ENCODE assay signal across 10 cellular contexts in genomic region chr6:164108869-164109769, GRCh38.
DNase-seq lines count a peak whose midpoint lies in the region; ATAC-seq and TF ChIP-seq lines count a peak whose summit lies in the region.
"Had no signal": no experiment of that assay in that cellular context is flagged by ENCODE, and none has a peak within 500 bp of the region (broad histone marks: within the 10 kb centered on the region; RNA-seq: fewer than 3 reads in every experiment).

No MANE protein-coding gene starts in this region.

- in situ Hi-C loops in gastrocnemius medialis (cut with MboI; ENCODE audit: low sequenced_read_pairs in 4 of 4) = loop anchor here (5.0 to 25.0 kb wide), 8 partner anchors 144 to 927 kb away; no protein-coding TSS in a partner anchor

- peak; percentile 43 to 47 for TF ChIP-seq POLR2A in gastrocnemius medialis (IDR thresholded peaks at IDR 0.05)

- no peaks in the 10 kb centered on the region for H3K36me3 ChIP-seq in RWPE2 (ENCODE audit: low read depth)
- H3K36me3 ChIP-seq in gastrocnemius medialis = no peaks in the 10 kb centered on the region

- H3K27me3 ChIP-seq in RWPE2 (ENCODE audit: insufficient read depth, poor library complexity, severe bottlenecking) (no peaks in the 10 kb centered on the region), gastrocnemius medialis (no peaks in the 10 kb centered on the region)

- CTCF ChIA-PET in WTC11 (lab: Charles Lee) = interaction anchor here (0.7 to 2.3 kb wide), 7 partner anchors 11 to 818 kb away, joined by 3 to 8 read pairs (median 4); no protein-coding TSS in a partner anchor

- H3K27me3 Mint-ChIP-seq in WTC11 (ENCODE audit: low read depth) = no peaks in the 10 kb centered on the region

- peak; percentile 93 for ATAC-seq in RWPE2 (ENCODE audit: low read depth)
- ATAC-seq in Right ventricle myocardium inferior = peak; percentile 83
- ATAC-seq in gastrocnemius medialis = peak; percentile 75 to 79
- no peak for ATAC-seq in WTC11

- H3K9me3 ChIP-seq in RWPE2 (ENCODE audit: severe bottlenecking) (peaks cover 2% of the 10 kb centered on the region), gastrocnemius medialis (no peaks in the 10 kb centered on the region)

- H3K4me1 Mint-ChIP-seq in WTC11 = peaks cover 11% of the 10 kb centered on the region

- H3K4me3 ChIP-seq in RWPE2 (ENCODE audit: severe bottlenecking) = no peak overlapping the region
- peak overlapping the region; percentile 41 to 52 (median 45) for H3K4me3 ChIP-seq in gastrocnemius medialis

- DNase-seq in H4 (ENCODE audit: low spot score) = peak; percentile 76
- DNase-seq in RWPE2 (ENCODE audit: low spot score) = no peak
- peak; percentile 90 for DNase-seq in Right ventricle myocardium inferior (ENCODE audit: missing footprints)
- peak; percentile 97 to 99 for DNase-seq in gastrocnemius medialis
- no peak for DNase-seq in NCI-H2171 (lab: John Stamatoyannopoulos, UW)
- no peak for DNase-seq in NCI-H1092 (lab: John Stamatoyannopoulos, UW)
- no peak for DNase-seq in activated gamma-delta T cell (lab: John Stamatoyannopoulos, UW)
- no peak for DNase-seq in WTC11 (ENCODE audit: low spot score)
- DNase-seq: stimulated activated CD4-positive, alpha-beta T cell treated with anti-CD3 and anti-CD28 coated beads, Interleukin-15, amount 100 ng/mL, for 24 hours had no signal

- intact Hi-C loops in Right ventricle myocardium inferior (cut with DNase I) (loop anchor here (1.0 to 10.0 kb wide), 10 partner anchors 58 to 1254 kb away; no protein-coding TSS in a partner anchor), gastrocnemius medialis (cut with DNase I; ENCODE audit: low total_unique reads) (loop anchor here (1.0 to 5.0 kb wide), 9 partner anchors 10 to 928 kb away; partner anchors contain the start of gene QKI)

- no peaks in the 10 kb centered on the region; the same call in 1 of the 2 replicates for H3K36me3 Mint-ChIP-seq in WTC11

- H3K27ac ChIP-seq in RWPE2 (ENCODE audit: poor library complexity, severe bottlenecking) = no peak overlapping the region
- peak overlapping the region; percentile 95 to 98 (median 98) for H3K27ac ChIP-seq in gastrocnemius medialis
- H3K27ac ChIP-seq: VCaP had no signal

- no peak overlapping the region for H3K4me3 Mint-ChIP-seq in WTC11

- POLR2A ChIA-PET in WTC11 (lab: Charles Lee) = no interaction called here

- H3K27ac Mint-ChIP-seq in WTC11 = no peak overlapping the region

- peaks cover 19% of the 10 kb centered on the region for H3K9me3 Mint-ChIP-seq in WTC11

- H3K4me1 ChIP-seq in RWPE2 (ENCODE audit: insufficient read depth, poor library complexity, severe bottlenecking) = peaks cover 12% of the 10 kb centered on the region
- peaks cover 36 to 41% of the 10 kb centered on the region in 2 donors for H3K4me1 ChIP-seq in gastrocnemius medialis

- no peak for TF ChIP-seq CTCF in RWPE2 (IDR thresholded peaks at IDR 0.05; ENCODE audit: poor library complexity, severe bottlenecking)
- TF ChIP-seq CTCF in gastrocnemius medialis (IDR thresholded peaks at IDR 0.05 in 4 of 5, conservative IDR thresholded peaks at IDR 0.05 in 1 of 5) = no peak
- TF ChIP-seq CTCF in WTC11 (IDR thresholded peaks at IDR 0.05) = no peak

TF ChIP-seq in WTC11, 78 proteins besides CTCF, POLR2A, EP300 and RAD21 (continues in another document):
- TF ChIP-seq, protein P1, sequence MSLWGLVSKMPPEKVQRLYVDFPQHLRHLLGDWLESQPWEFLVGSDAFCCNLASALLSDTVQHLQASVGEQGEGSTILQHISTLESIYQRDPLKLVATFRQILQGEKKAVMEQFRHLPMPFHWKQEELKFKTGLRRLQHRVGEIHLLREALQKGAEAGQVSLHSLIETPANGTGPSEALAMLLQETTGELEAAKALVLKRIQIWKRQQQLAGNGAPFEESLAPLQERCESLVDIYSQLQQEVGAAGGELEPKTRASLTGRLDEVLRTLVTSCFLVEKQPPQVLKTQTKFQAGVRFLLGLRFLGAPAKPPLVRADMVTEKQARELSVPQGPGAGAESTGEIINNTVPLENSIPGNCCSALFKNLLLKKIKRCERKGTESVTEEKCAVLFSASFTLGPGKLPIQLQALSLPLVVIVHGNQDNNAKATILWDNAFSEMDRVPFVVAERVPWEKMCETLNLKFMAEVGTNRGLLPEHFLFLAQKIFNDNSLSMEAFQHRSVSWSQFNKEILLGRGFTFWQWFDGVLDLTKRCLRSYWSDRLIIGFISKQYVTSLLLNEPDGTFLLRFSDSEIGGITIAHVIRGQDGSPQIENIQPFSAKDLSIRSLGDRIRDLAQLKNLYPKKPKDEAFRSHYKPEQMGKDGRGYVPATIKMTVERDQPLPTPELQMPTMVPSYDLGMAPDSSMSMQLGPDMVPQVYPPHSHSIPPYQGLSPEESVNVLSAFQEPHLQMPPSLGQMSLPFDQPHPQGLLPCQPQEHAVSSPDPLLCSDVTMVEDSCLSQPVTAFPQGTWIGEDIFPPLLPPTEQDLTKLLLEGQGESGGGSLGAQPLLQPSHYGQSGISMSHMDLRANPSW (CRISPR knock-in tag; conservative IDR thresholded peaks at IDR 0.05; ENCODE audit: low read depth) = no peak
- TF ChIP-seq NR1H2 (CRISPR knock-in tag; IDR thresholded peaks at IDR 0.05) (no peak), ZNF671 (CRISPR knock-in tag; IDR thresholded peaks at IDR 0.05) (no peak), ZNF317 (CRISPR knock-in tag; IDR thresholded peaks at IDR 0.05; ENCODE audit: borderline replicate concordance, low read depth) (no peak), FOXP1 (CRISPR knock-in tag; IDR thresholded peaks at IDR 0.05; ENCODE audit: borderline replicate concordance) (no peak), ESRRA (CRISPR knock-in tag; IDR thresholded peaks at IDR 0.05; ENCODE audit: borderline replicate concordance) (no peak), MYBL2 (CRISPR knock-in tag; IDR thresholded peaks at IDR 0.05) (no peak), AR (CRISPR knock-in tag; IDR thresholded peaks at IDR 0.05) (no peak)
- TF ChIP-seq, protein P2, sequence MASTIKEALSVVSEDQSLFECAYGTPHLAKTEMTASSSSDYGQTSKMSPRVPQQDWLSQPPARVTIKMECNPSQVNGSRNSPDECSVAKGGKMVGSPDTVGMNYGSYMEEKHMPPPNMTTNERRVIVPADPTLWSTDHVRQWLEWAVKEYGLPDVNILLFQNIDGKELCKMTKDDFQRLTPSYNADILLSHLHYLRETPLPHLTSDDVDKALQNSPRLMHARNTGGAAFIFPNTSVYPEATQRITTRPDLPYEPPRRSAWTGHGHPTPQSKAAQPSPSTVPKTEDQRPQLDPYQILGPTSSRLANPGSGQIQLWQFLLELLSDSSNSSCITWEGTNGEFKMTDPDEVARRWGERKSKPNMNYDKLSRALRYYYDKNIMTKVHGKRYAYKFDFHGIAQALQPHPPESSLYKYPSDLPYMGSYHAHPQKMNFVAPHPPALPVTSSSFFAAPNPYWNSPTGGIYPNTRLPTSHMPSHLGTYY (CRISPR knock-in tag; IDR thresholded peaks at IDR 0.05) = no peak
- TF ChIP-seq, protein P3, sequence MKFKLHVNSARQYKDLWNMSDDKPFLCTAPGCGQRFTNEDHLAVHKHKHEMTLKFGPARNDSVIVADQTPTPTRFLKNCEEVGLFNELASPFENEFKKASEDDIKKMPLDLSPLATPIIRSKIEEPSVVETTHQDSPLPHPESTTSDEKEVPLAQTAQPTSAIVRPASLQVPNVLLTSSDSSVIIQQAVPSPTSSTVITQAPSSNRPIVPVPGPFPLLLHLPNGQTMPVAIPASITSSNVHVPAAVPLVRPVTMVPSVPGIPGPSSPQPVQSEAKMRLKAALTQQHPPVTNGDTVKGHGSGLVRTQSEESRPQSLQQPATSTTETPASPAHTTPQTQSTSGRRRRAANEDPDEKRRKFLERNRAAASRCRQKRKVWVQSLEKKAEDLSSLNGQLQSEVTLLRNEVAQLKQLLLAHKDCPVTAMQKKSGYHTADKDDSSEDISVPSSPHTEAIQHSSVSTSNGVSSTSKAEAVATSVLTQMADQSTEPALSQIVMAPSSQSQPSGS (CRISPR knock-in tag; IDR thresholded peaks at IDR 0.05; ENCODE audit: borderline replicate concordance, low read depth) = no peak
- TF ChIP-seq, protein P4, sequence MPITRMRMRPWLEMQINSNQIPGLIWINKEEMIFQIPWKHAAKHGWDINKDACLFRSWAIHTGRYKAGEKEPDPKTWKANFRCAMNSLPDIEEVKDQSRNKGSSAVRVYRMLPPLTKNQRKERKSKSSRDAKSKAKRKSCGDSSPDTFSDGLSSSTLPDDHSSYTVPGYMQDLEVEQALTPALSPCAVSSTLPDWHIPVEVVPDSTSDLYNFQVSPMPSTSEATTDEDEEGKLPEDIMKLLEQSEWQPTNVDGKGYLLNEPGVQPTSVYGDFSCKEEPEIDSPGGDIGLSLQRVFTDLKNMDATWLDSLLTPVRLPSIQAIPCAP (CRISPR knock-in tag; IDR thresholded peaks at IDR 0.05) = no peak

Comparison
In these comparisons a context has a peak if more than half of its experiments do, and no peak if none do; other contexts are left out.
1. DNase-seq: peak in H4 (single experiment), Right ventricle myocardium inferior (single experiment) and gastrocnemius medialis (2 of 2); none in RWPE2 (single experiment), NCI-H2171 (single experiment), NCI-H1092 (single experiment), activated gamma-delta T cell (single experiment) and WTC11 (single experiment).